ENCODE assay signal across 9 cellular contexts in the genomic region with DNA sequence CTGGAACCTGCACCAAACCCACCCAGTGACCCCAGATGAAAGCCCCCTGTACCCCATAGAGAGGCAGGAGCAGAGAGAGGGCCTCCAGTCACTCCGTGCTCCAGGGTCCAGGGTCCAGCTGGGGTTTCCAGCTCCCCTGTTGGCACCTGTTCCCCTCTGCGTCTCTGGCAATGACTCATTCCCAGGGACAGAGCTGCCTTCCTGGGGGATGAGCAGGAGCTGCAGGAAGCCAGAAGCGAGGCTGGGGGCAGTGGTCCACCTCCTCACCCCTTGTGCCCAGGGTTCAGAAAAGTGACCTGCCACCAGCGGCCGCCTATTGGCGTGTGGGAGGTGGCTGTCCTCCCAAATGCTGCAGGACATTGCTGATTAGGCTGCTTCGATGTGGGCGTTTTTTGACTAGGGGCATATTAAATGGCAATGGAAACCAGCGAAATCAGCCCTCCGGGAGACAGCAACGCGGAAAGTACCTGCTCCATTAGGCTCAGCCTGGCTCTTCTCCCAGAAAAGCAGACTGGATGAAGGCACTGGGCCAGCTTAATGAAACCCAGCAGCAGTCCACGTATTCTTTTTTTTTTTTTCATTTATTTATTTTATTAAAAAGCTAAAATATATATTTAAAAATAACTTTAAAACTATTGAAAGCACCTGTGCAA.
DNase-seq lines count a peak whose midpoint lies in the region; ATAC-seq and TF ChIP-seq lines count a peak whose summit lies in the region.
"Had no signal": no experiment of that assay in that cellular context is flagged by ENCODE, and none has a peak within 500 bp of the region (broad histone marks: within the 10 kb centered on the region; RNA-seq: fewer than 3 reads in every experiment).

No MANE protein-coding gene starts in this region.

- H3K9me3 ChIP-seq in spleen = no peaks in the 10 kb centered on the region

- no peak overlapping the region for H3K4me3 ChIP-seq in spleen

- TF ChIP-seq POLR2A in spleen (IDR thresholded peaks at IDR 0.05) = no peak

- intact Hi-C loops in Calu3 (cut with micrococcal nuclease; ENCODE audit: unreplicated experiment) = no loop called here
- intact Hi-C loops in activated T-helper 2 cell treated with anti-CD3 and anti-CD28 coated beads, Interferon-gamma antibody, Interleukin-2, Interleukin-4, amounts not matched to agents 10 μg/mL and 5 μg/mL and 100 μg/mL, durations not matched to agents 14 hours and 24 hours and 36 hours (cut with micrococcal nuclease) = no loop called here
- intact Hi-C loops in spleen (cut with DNase I; ENCODE audit: low total_unique reads) = no loop called here

- no peaks in the 10 kb centered on the region for H3K27me3 ChIP-seq in spleen (replicated peaks in 1 of 7)

- H3K4me1 Mint-ChIP-seq in Calu3 (ENCODE audit: low read depth, unreplicated experiment) (no peaks in the 10 kb centered on the region), nephron progenitor cell (peaks cover 33% of the 10 kb centered on the region), osteocyte (ENCODE audit: unreplicated experiment) (no peaks in the 10 kb centered on the region)
- H3K4me1 Mint-ChIP-seq in activated T-helper 2 cell treated with anti-CD3 and anti-CD28 coated beads, Interferon-gamma antibody, Interleukin-2, Interleukin-4, amounts not matched to agents 10 μg/mL and 5 μg/mL and 100 μg/mL, durations not matched to agents 14 hours and 24 hours and 36 hours (ENCODE audit: low read depth) = no peaks in the 10 kb centered on the region

- no peaks in the 10 kb centered on the region for H3K4me1 ChIP-seq in spleen

- H3K9me3 Mint-ChIP-seq in Calu3 (ENCODE audit: low read depth, unreplicated experiment) = no peaks in the 10 kb centered on the region
- H3K9me3 Mint-ChIP-seq in nephron progenitor cell = no peaks in the 10 kb centered on the region
- no peaks in the 10 kb centered on the region for H3K9me3 Mint-ChIP-seq in activated T-helper 2 cell treated with anti-CD3 and anti-CD28 coated beads, Interferon-gamma antibody, Interleukin-2, Interleukin-4, amounts not matched to agents 10 μg/mL and 5 μg/mL and 100 μg/mL, durations not matched to agents 14 hours and 24 hours and 36 hours
- H3K9me3 Mint-ChIP-seq in osteocyte (ENCODE audit: unreplicated experiment) = no peaks in the 10 kb centered on the region

- H3K27me3 Mint-ChIP-seq in Calu3 (ENCODE audit: unreplicated experiment) (peaks cover 22% of the 10 kb centered on the region), nephron progenitor cell (ENCODE audit: low read depth, poor library complexity) (peaks cover 7% of the 10 kb centered on the region), osteocyte (ENCODE audit: unreplicated experiment) (no peaks in the 10 kb centered on the region)
- H3K27me3 Mint-ChIP-seq in activated T-helper 2 cell treated with anti-CD3 and anti-CD28 coated beads, Interferon-gamma antibody, Interleukin-2, Interleukin-4, amounts not matched to agents 10 μg/mL and 5 μg/mL and 100 μg/mL, durations not matched to agents 14 hours and 24 hours and 36 hours (ENCODE audit: low read depth) = no peaks in the 10 kb centered on the region

- H3K36me3 Mint-ChIP-seq in Calu3 (ENCODE audit: insufficient read depth, unreplicated experiment) (no peaks in the 10 kb centered on the region), nephron progenitor cell (ENCODE audit: low read depth) (no peaks in the 10 kb centered on the region), osteocyte (ENCODE audit: unreplicated experiment) (no peaks in the 10 kb centered on the region)
- no peaks in the 10 kb centered on the region for H3K36me3 Mint-ChIP-seq in activated T-helper 2 cell treated with anti-CD3 and anti-CD28 coated beads, Interferon-gamma antibody, Interleukin-2, Interleukin-4, amounts not matched to agents 10 μg/mL and 5 μg/mL and 100 μg/mL, durations not matched to agents 14 hours and 24 hours and 36 hours (ENCODE audit: low read depth)

- ATAC-seq in HG02642 (IDR thresholded peaks at IDR 0.05; ENCODE audit: poor library complexity, unreplicated experiment) = no peak
- ATAC-seq: left colon had no signal

- H3K27ac Mint-ChIP-seq in Calu3 (ENCODE audit: unreplicated experiment) (no peak overlapping the region), nephron progenitor cell (no peak overlapping the region), osteocyte (ENCODE audit: unreplicated experiment) (no peak overlapping the region)
- H3K27ac Mint-ChIP-seq in activated T-helper 2 cell treated with anti-CD3 and anti-CD28 coated beads, Interferon-gamma antibody, Interleukin-2, Interleukin-4, amounts not matched to agents 10 μg/mL and 5 μg/mL and 100 μg/mL, durations not matched to agents 14 hours and 24 hours and 36 hours = no peak overlapping the region

- CTCF ChIA-PET in Calu3 (lab: Charles Lee) = no interaction called here

- no TSS peak for BruUV-seq in Calu3 (replicated peaks; lab: Mats Ljungman, UMichigan)

- TF ChIP-seq CTCF in Calu3 (IDR thresholded peaks at IDR 0.05; ENCODE audit: unreplicated experiment) (no peak), nephron progenitor cell (IDR thresholded peaks at IDR 0.05) (no peak), osteocyte (IDR thresholded peaks at IDR 0.05) (no peak), spleen (IDR thresholded peaks at IDR 0.05 in 8 of 11, conservative IDR thresholded peaks at IDR 0.05 in 3 of 11) (no peak)

- WGBS in spleen, 5 donors = 71 to 82% (median 80%) methylated on average over 13 of the region's 13 CpGs

- no peak overlapping the region for H3K4me3 Mint-ChIP-seq in Calu3 (ENCODE audit: low read depth, unreplicated experiment)
- no peak overlapping the region for H3K4me3 Mint-ChIP-seq in nephron progenitor cell
- H3K4me3 Mint-ChIP-seq in activated T-helper 2 cell treated with anti-CD3 and anti-CD28 coated beads, Interferon-gamma antibody, Interleukin-2, Interleukin-4, amounts not matched to agents 10 μg/mL and 5 μg/mL and 100 μg/mL, durations not matched to agents 14 hours and 24 hours and 36 hours (ENCODE audit: low read depth) = no peak overlapping the region
- H3K4me3 Mint-ChIP-seq in osteocyte (ENCODE audit: unreplicated experiment) = no peak overlapping the region

- no peaks in the 10 kb centered on the region for H3K36me3 ChIP-seq in spleen

- H3K27ac ChIP-seq in spleen = no peak overlapping the region

- peak; percentile 3 for DNase-seq in Calu3
- peak; percentile 4 for DNase-seq in NCI-H2029 treated with DMSO at 0.1 percent for 48 hours (lab: John Stamatoyannopoulos, UW)
- peak; percentile 37 to 66 for DNase-seq in dermis microvascular lymphatic vessel endothelial cell (ENCODE audit: low read depth in 2 of 2)
- DNase-seq in nephron progenitor cell = peak; percentile 28
- DNase-seq in activated T-helper 2 cell treated with anti-CD3 and anti-CD28 coated beads, Interferon-gamma antibody, Interleukin-2, Interleukin-4, amounts not matched to agents 10 μg/mL and 5 μg/mL and 100 μg/mL, durations not matched to agents 14 hours and 24 hours and 36 hours (ENCODE audit: low spot score) = no peak
- DNase-seq in osteocyte (ENCODE audit: extremely low spot score, unreplicated experiment) = no peak
- DNase-seq in spleen = no peak
- DNase-seq: left colon had no signal

Comparison
In these comparisons a context has a peak if more than half of its experiments do, and no peak if none do; other contexts are left out.
1. DNase-seq: peak in Calu3 (single experiment), NCI-H2029 treated with DMSO at 0.1 percent for 48 hours (single experiment), dermis microvascular lymphatic vessel endothelial cell (2 of 2) and nephron progenitor cell (single experiment); none in activated T-helper 2 cell treated with anti-CD3 and anti-CD28 coated beads, Interferon-gamma antibody, Interleukin-2, Interleukin-4, amounts not matched to agents 10 μg/mL and 5 μg/mL and 100 μg/mL, durations not matched to agents 14 hours and 24 hours and 36 hours (single experiment), osteocyte (single experiment) and spleen (single experiment).